ENCODE assay signal across 9 cellular contexts in the genomic region with DNA sequence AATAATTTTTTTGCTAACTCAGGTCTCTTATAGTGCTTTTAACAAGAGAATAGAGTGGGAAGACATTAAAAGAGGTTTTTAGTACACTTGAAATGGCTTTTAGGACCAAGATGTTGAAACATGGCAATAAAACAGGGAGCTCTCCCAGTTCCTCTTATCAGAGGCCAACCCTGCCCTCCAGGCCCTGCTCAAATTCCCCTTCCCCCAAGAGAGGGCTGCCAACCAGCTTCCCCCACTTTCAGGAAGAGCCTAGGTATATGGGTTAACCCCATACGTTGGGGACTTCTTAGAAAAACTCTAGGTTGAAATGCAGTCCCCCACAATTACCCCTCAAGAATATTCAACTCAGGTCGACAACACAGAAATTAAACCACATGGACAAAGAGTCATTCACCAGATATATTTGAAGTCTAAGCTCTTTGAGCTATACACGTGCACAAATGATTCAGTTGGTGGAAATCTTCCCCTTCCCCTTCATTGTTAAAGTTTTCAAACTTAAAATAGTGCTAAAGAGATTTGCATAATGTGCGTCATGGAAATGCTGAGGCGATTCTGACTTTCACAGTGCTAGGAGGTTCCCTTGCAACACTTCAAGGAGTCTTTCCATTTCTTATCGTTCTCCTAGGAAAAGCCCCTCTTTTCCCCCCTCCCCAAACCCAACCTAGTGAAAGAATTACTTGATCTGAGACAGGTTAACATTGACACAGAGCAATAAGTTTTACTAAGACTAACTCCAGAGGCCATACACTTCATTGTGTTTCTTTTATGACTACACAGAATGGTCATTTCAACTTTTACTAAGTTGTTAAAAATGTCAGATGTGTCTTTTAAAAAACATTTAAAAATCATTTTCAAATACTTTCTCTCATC. TPM values are rescaled to one million over a fixed set of nuclear protein-coding genes. Genes with fewer than 3 reads are reported as not detected.
DNase-seq lines count a peak whose midpoint lies in the region; ATAC-seq lines count a peak whose summit lies in the region.
"Had no signal": no experiment of that assay in that cellular context is flagged by ENCODE, and none has a peak within 500 bp of the region (broad histone marks: within the 10 kb centered on the region; RNA-seq: fewer than 3 reads in every experiment).

No MANE protein-coding gene starts in this region.

- H3K9me3 Mint-ChIP-seq in naive B cell = peaks cover 0 to 3% (median 0%) of the 10 kb centered on the region in 7 donors

- peak overlapping the region in 4 of 6 donors; percentile 44 to 82 (median 68) for H3K27ac Mint-ChIP-seq in naive B cell

- H3K4me1 Mint-ChIP-seq in naive B cell = peaks cover 18 to 37% (median 33%) of the 10 kb centered on the region in 3 donors

- H3K27me3 Mint-ChIP-seq in naive B cell = no peaks in the 10 kb centered on the region

- peak overlapping the region in 6 of 8 donors; percentile 1 to 49 (median 16) for H3K4me3 Mint-ChIP-seq in naive B cell

- DNase-seq in activated CD4-positive, CD25-positive, alpha-beta regulatory T cell treated with anti-CD3 and anti-CD28 coated beads, Interleukin-2, amount 50 U/mL, for 72 hours = no peak
- DNase-seq in naive B cell = peak; percentile 25
- DNase-seq in middle frontal gyrus (ENCODE audit: extremely low spot score, low spot score) = no peak
- DNase-seq in NCI-H1048 (lab: John Stamatoyannopoulos, UW) = no peak

- no peaks in the 10 kb centered on the region for H3K36me3 Mint-ChIP-seq in naive B cell

- peak; percentile 55 to 58 for ATAC-seq in activated CD4-positive, CD25-positive, alpha-beta regulatory T cell treated with anti-CD3 and anti-CD28 coated beads, Interleukin-2, amount 50 U/mL, for 24 hours
- ATAC-seq in GM21717 (IDR thresholded peaks at IDR 0.05; ENCODE audit: unreplicated experiment) = peak; percentile 64
- ATAC-seq in HG03565 (IDR thresholded peaks at IDR 0.05; ENCODE audit: unreplicated experiment) = peak; percentile 50
- ATAC-seq in naive B cell (ENCODE audit: low read depth in 2 of 2) = peak; percentile 57 to 63
- no peak for ATAC-seq in esophagus mucosa

RNA-seq across cellular contexts. Expression of a gene that starts 49.8 kb away (rescaled TPM):
- polyA plus RNA-seq in naive B cell (ENCODE audit: low read depth in 6 of 6) = under 1 TPM in 1 of 6 donors, not detected in 5; 0.57 TPM
- total RNA-seq in esophagus mucosa = 0.44 TPM
- polyA plus RNA-seq: A549 had no signal
